17 cellular contexts compared by ENCODE assay signal in genomic region chr22:17443413-17444203, GRCh38.
DNase-seq lines count a peak whose midpoint lies in the region; ATAC-seq and TF ChIP-seq lines count a peak whose summit lies in the region.
"Had no signal": no experiment of that assay in that cellular context is flagged by ENCODE, and none has a peak within 500 bp of the region (broad histone marks: within the 10 kb centered on the region; RNA-seq: fewer than 3 reads in every experiment).

No MANE protein-coding gene starts in this region.

- peak overlapping the region; percentile 9 for H3K9ac ChIP-seq in iPS-15b (ENCODE audit: low read depth, low read length)
- H3K9ac ChIP-seq: BLaER1 treated with 17β-estradiol and CSF1 and Interleukin-3, amounts not matched to agents 10 nM and 100 nM had no signal

- H3K9me3 ChIP-seq in iPS-15b (ENCODE audit: control insufficient read depth, insufficient read depth, low read length) (no peaks in the 10 kb centered on the region), psoas muscle (no peaks in the 10 kb centered on the region)
- H3K9me3 ChIP-seq: tibial nerve had no signal

- ATAC-seq in psoas muscle, result peak; percentile 81 to 89 (median 84)
- no peak for ATAC-seq in activated naive CD4-positive, alpha-beta T cell treated with anti-CD3 and anti-CD28 coated beads, Interleukin-2, amount 50 U/mL, for 72 hours
- ATAC-seq: left colon; stimulated activated effector memory CD8-positive, alpha-beta T cell treated with anti-CD3 and anti-CD28 coated beads, Interleukin-12 subunit alpha, Interleukin-12 subunit beta, amount 100 ng/mL, for 72 hours had no signal

- intact Hi-C loops in psoas muscle (cut with DNase I), result loop anchor here in 1 of 2 donors (5.0 kb wide), 2 partner anchors 34 to 71 kb away; no protein-coding TSS in a partner anchor

- no peak overlapping the region for H3K4me3 Mint-ChIP-seq in activated naive CD8-positive, alpha-beta T cell treated with anti-CD3 and anti-CD28 coated beads for 36 hours
- H3K4me3 Mint-ChIP-seq: dendritic cell treated with granulocyte-macrophage colony-stimulating factor and Interleukin-4, amounts not matched to agents 40 ng/mL and 50 ng/mL, for 4 days; stimulated activated effector memory CD8-positive, alpha-beta T cell treated with anti-CD3 and anti-CD28 coated beads, Interleukin-12 subunit alpha, Interleukin-12 subunit beta, amount 100 ng/mL, for 72 hours had no signal

- peak overlapping the region; percentile 86 for H3K27ac ChIP-seq in psoas muscle
- H3K27ac ChIP-seq: BLaER1 treated with 17β-estradiol and CSF1 and Interleukin-3, amounts not matched to agents 10 nM and 100 nM; tibial nerve had no signal

- H3K36me3 Mint-ChIP-seq in activated naive CD4-positive, alpha-beta T cell treated with anti-CD3 and anti-CD28 coated beads, Interleukin-2, amount 50 U/mL, for 72 hours, result no peaks in the 10 kb centered on the region
- no peaks in the 10 kb centered on the region for H3K36me3 Mint-ChIP-seq in activated naive CD8-positive, alpha-beta T cell treated with anti-CD3 and anti-CD28 coated beads for 36 hours
- H3K36me3 Mint-ChIP-seq: stimulated activated effector memory CD8-positive, alpha-beta T cell treated with anti-CD3 and anti-CD28 coated beads, Interleukin-12 subunit alpha, Interleukin-12 subunit beta, amount 100 ng/mL, for 72 hours had no signal

- no peaks in the 10 kb centered on the region for H3K4me1 Mint-ChIP-seq in activated naive CD8-positive, alpha-beta T cell treated with anti-CD3 and anti-CD28 coated beads for 36 hours
- H3K4me1 Mint-ChIP-seq: stimulated activated effector memory CD8-positive, alpha-beta T cell treated with anti-CD3 and anti-CD28 coated beads, Interleukin-12 subunit alpha, Interleukin-12 subunit beta, amount 100 ng/mL, for 72 hours had no signal

- H3K27me3 ChIP-seq in iPS-15b (ENCODE audit: control insufficient read depth, insufficient read depth, low read length), result no peaks in the 10 kb centered on the region
- H3K27me3 ChIP-seq in psoas muscle (ENCODE audit: insufficient read depth in 3 of 3, low read length in 2 of 3), result no peaks in the 10 kb centered on the region
- H3K27me3 ChIP-seq: BLaER1 treated with 17β-estradiol and CSF1 and Interleukin-3, amounts not matched to agents 10 nM and 100 nM; tibial nerve had no signal

- 13 to 36% (median 22%) methylated on average over 17 of the region's 17 CpGs for WGBS in psoas muscle, 3 donors

- DNase-seq in NCI-H2171 treated with DMSO at 0.1 percent for 48 hours (lab: John Stamatoyannopoulos, UW), result peak; percentile 68
- DNase-seq in astrocyte of the hippocampus (ENCODE audit: low read depth, low spot score), result peak; percentile 10
- peak; percentile 30 to 62 for DNase-seq in psoas muscle
- no peak for DNase-seq in foreskin fibroblast
- no peak for DNase-seq in activated naive CD4-positive, alpha-beta T cell treated with anti-CD3 and anti-CD28 coated beads, Interleukin-2, amount 50 U/mL, for 72 hours (ENCODE audit: low spot score in 2 of 2)
- no peak for DNase-seq in activated naive CD8-positive, alpha-beta T cell treated with anti-CD3 and anti-CD28 coated beads for 36 hours
- DNase-seq: activated CD4-positive, CD25-positive, alpha-beta regulatory T cell; activated effector memory CD4-positive, alpha-beta T cell treated with anti-CD3 and anti-CD28 coated beads, Interleukin-2, amount 50 U/mL, for 16 hours; aorta; left colon; NCI-H146; NCI-H446 treated with DMSO at 0.1 percent for 48 hours had no signal

- H3K4me3 ChIP-seq in iPS-15b (ENCODE audit: low read depth, low read length) (no peak overlapping the region), psoas muscle (peak overlapping the region; percentile 53), foreskin fibroblast (ENCODE audit: low read depth in 1 of 2, low read length in 2 of 2) (no peak overlapping the region)
- H3K4me3 ChIP-seq: BLaER1 treated with 17β-estradiol and CSF1 and Interleukin-3, amounts not matched to agents 10 nM and 100 nM; tibial nerve had no signal

- H3K27ac Mint-ChIP-seq in activated naive CD4-positive, alpha-beta T cell treated with anti-CD3 and anti-CD28 coated beads, Interleukin-2, amount 50 U/mL, for 72 hours, result no peak overlapping the region
- no peak overlapping the region for H3K27ac Mint-ChIP-seq in activated naive CD8-positive, alpha-beta T cell treated with anti-CD3 and anti-CD28 coated beads for 36 hours
- H3K27ac Mint-ChIP-seq: dendritic cell treated with granulocyte-macrophage colony-stimulating factor and Interleukin-4, amounts not matched to agents 40 ng/mL and 50 ng/mL, for 4 days; stimulated activated effector memory CD8-positive, alpha-beta T cell treated with anti-CD3 and anti-CD28 coated beads, Interleukin-12 subunit alpha, Interleukin-12 subunit beta, amount 100 ng/mL, for 72 hours had no signal

- H3K36me3 ChIP-seq in iPS-15b (ENCODE audit: control insufficient read depth, insufficient read depth, low read length), result no peaks in the 10 kb centered on the region
- H3K36me3 ChIP-seq in psoas muscle (ENCODE audit: insufficient read depth in 1 of 2, low read depth in 1 of 2), result no peaks in the 10 kb centered on the region
- H3K36me3 ChIP-seq: BLaER1 treated with 17β-estradiol and CSF1 and Interleukin-3, amounts not matched to agents 10 nM and 100 nM; tibial nerve had no signal

- H3K9me3 Mint-ChIP-seq in activated naive CD4-positive, alpha-beta T cell treated with anti-CD3 and anti-CD28 coated beads, Interleukin-2, amount 50 U/mL, for 72 hours, result no peaks in the 10 kb centered on the region
- no peaks in the 10 kb centered on the region for H3K9me3 Mint-ChIP-seq in activated naive CD8-positive, alpha-beta T cell treated with anti-CD3 and anti-CD28 coated beads for 36 hours
- H3K9me3 Mint-ChIP-seq: stimulated activated effector memory CD8-positive, alpha-beta T cell treated with anti-CD3 and anti-CD28 coated beads, Interleukin-12 subunit alpha, Interleukin-12 subunit beta, amount 100 ng/mL, for 72 hours had no signal

- TF ChIP-seq CTCF in psoas muscle (IDR thresholded peaks at IDR 0.05) (no peak), foreskin fibroblast (IDR thresholded peaks at IDR 0.05; ENCODE audit: low read depth, low read length) (no peak)

- peaks cover 12% of the 10 kb centered on the region for H3K4me1 ChIP-seq in iPS-15b (ENCODE audit: control insufficient read depth, insufficient read depth, low read length)
- peaks cover 34% of the 10 kb centered on the region for H3K4me1 ChIP-seq in psoas muscle
- H3K4me1 ChIP-seq: BLaER1 treated with 17β-estradiol and CSF1 and Interleukin-3, amounts not matched to agents 10 nM and 100 nM; tibial nerve had no signal

- H3K27me3 Mint-ChIP-seq in activated naive CD8-positive, alpha-beta T cell treated with anti-CD3 and anti-CD28 coated beads for 36 hours, result peaks cover 10% of the 10 kb centered on the region

Comparison
In these comparisons a context has a peak if more than half of its experiments do, and no peak if none do; other contexts are left out.
1. DNase-seq: peak in NCI-H2171 treated with DMSO at 0.1 percent for 48 hours (single experiment), astrocyte of the hippocampus (single experiment) and psoas muscle (2 of 2); none in foreskin fibroblast (0 of 2), activated naive CD4-positive, alpha-beta T cell treated with anti-CD3 and anti-CD28 coated beads, Interleukin-2, amount 50 U/mL, for 72 hours (0 of 2) and activated naive CD8-positive, alpha-beta T cell treated with anti-CD3 and anti-CD28 coated beads for 36 hours (single experiment).
2. ATAC-seq: peak in psoas muscle (4 of 4); none in activated naive CD4-positive, alpha-beta T cell treated with anti-CD3 and anti-CD28 coated beads, Interleukin-2, amount 50 U/mL, for 72 hours (0 of 2).